1 cellular context compared by ENCODE assay signal in the genomic region with DNA sequence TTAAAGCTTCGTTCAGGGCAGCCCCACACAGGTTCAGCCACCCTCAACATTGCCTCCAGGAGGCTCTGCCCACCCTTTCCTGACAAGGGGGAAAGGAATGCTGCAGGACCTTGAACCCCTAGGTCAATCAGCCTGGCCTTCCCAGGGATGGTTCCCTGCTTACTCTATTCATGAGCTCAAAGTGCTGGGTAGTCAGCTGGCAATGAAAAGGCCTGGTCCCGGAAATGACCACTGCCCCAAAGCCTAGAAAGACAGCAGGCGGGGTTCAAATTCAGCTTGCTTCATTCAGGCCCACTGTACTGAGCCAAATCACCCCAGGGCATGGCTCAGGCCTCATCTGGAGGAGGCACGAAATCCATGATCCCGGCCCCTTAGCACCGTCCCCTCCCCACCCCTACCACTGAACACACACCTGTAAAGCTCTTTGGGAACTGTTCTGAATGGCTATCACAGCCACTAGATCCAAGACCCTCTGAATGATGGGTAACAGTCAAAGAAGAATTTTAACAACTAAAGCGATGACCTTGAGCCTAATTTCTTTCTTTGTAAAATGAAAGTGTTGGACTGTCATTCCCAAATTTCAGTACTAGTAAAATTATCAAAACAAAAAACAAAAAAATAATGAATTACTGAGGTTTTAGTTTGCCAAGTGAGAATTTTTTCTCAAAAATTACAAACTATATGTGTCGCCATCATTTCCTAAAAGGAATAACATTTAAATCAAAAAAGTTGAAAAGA.
TF ChIP-seq lines count a peak whose summit lies in the region.

No MANE protein-coding gene starts in this region.

TF ChIP-seq in HepG2, 621 proteins besides CTCF, POLR2A, EP300 and RAD21 (continued from another document and continues in another):
- TF ChIP-seq, protein P1, sequence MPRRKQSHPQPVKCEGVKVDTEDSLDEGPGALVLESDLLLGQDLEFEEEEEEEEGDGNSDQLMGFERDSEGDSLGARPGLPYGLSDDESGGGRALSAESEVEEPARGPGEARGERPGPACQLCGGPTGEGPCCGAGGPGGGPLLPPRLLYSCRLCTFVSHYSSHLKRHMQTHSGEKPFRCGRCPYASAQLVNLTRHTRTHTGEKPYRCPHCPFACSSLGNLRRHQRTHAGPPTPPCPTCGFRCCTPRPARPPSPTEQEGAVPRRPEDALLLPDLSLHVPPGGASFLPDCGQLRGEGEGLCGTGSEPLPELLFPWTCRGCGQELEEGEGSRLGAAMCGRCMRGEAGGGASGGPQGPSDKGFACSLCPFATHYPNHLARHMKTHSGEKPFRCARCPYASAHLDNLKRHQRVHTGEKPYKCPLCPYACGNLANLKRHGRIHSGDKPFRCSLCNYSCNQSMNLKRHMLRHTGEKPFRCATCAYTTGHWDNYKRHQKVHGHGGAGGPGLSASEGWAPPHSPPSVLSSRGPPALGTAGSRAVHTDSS (CRISPR knock-in tag; conservative IDR thresholded peaks at IDR 0.05), result no peak
- TF ChIP-seq SOX13 (IDR thresholded peaks at IDR 0.05), result peak; percentile 59; the same call in 1 of the 2 replicates
- peak in 1 of 2 experiments; percentile 80; a peak in 2 of 4 replicates for TF ChIP-seq SOX13 (CRISPR knock-in tag; conservative IDR thresholded peaks at IDR 0.05 in 1 of 2, IDR thresholded peaks at IDR 0.05 in 1 of 2)
- TF ChIP-seq SCMH1 (CRISPR knock-in tag; IDR thresholded peaks at IDR 0.05; ENCODE audit: borderline replicate concordance), result no peak
- no peak for TF ChIP-seq NCOA5 (CRISPR knock-in tag; IDR thresholded peaks at IDR 0.05)
- no peak for TF ChIP-seq NKX3-1 (CRISPR knock-in tag; IDR thresholded peaks at IDR 0.05)
- TF ChIP-seq HMG20A (CRISPR knock-in tag; IDR thresholded peaks at IDR 0.05; ENCODE audit: borderline replicate concordance), result peak; percentile 81; the same call in 1 of the 2 replicates
- TF ChIP-seq, protein P2, sequence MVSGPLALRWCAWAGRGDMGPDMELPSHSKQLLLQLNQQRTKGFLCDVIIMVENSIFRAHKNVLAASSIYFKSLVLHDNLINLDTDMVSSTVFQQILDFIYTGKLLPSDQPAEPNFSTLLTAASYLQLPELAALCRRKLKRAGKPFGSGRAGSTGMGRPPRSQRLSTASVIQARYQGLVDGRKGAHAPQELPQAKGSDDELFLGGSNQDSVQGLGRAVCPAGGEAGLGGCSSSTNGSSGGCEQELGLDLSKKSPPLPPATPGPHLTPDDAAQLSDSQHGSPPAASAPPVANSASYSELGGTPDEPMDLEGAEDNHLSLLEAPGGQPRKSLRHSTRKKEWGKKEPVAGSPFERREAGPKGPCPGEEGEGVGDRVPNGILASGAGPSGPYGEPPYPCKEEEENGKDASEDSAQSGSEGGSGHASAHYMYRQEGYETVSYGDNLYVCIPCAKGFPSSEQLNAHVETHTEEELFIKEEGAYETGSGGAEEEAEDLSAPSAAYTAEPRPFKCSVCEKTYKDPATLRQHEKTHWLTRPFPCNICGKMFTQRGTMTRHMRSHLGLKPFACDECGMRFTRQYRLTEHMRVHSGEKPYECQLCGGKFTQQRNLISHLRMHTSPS (CRISPR knock-in tag; IDR thresholded peaks at IDR 0.05; ENCODE audit: low read depth), result peak; percentile 54; the same call in 1 of the 2 replicates
- TF ChIP-seq NBN (conservative IDR thresholded peaks at IDR 0.05), result no peak
- no peak for TF ChIP-seq ATF7-NPFF (CRISPR knock-in tag; IDR thresholded peaks at IDR 0.05; ENCODE audit: low read depth)
- TF ChIP-seq RBFOX2 (IDR thresholded peaks at IDR 0.05; ENCODE audit: low read depth, low read length), result no peak
- no peak for TF ChIP-seq SUZ12 (IDR thresholded peaks at IDR 0.05; ENCODE audit: low read depth, low read length)
- TF ChIP-seq, protein P3, sequence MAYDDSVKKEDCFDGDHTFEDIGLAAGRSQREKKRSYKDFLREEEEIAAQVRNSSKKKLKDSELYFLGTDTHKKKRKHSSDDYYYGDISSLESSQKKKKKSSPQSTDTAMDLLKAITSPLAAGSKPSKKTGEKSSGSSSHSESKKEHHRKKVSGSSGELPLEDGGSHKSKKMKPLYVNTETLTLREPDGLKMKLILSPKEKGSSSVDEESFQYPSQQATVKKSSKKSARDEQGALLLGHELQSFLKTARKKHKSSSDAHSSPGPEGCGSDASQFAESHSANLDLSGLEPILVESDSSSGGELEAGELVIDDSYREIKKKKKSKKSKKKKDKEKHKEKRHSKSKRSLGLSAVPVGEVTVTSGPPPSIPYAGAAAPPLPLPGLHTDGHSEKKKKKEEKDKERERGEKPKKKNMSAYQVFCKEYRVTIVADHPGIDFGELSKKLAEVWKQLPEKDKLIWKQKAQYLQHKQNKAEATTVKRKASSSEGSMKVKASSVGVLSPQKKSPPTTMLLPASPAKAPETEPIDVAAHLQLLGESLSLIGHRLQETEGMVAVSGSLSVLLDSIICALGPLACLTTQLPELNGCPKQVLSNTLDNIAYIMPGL (CRISPR knock-in tag; IDR thresholded peaks at IDR 0.05; ENCODE audit: borderline replicate concordance in 1 of 2, low read depth in 1 of 2), result peak in 1 of 2 experiments; percentile 69; a peak in 3 of 4 replicates
- TF ChIP-seq HHEX (CRISPR knock-in tag; IDR thresholded peaks at IDR 0.05), result no peak
- TF ChIP-seq, protein P4, sequence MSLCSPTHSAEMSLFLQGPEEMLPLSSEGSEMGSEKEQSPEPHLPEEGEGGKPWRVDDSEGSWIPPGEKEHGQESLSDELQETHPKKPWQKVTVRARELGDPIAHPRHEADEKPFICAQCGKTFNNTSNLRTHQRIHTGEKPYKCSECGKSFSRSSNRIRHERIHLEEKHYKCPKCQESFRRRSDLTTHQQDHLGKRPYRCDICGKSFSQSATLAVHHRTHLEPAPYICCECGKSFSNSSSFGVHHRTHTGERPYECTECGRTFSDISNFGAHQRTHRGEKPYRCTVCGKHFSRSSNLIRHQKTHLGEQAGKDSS (CRISPR knock-in tag; IDR thresholded peaks at IDR 0.05; ENCODE audit: borderline replicate concordance, low read depth), result no peak
- 0 out of 2 replicates have a peak, but pooled peaks have one; percentile 25 for TF ChIP-seq CC2D1A (CRISPR knock-in tag; IDR thresholded peaks at IDR 0.05)
- TF ChIP-seq, protein P5, sequence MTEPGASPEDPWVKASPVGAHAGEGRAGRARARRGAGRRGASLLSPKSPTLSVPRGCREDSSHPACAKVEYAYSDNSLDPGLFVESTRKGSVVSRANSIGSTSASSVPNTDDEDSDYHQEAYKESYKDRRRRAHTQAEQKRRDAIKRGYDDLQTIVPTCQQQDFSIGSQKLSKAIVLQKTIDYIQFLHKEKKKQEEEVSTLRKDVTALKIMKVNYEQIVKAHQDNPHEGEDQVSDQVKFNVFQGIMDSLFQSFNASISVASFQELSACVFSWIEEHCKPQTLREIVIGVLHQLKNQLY (CRISPR knock-in tag; IDR thresholded peaks at IDR 0.05), result peak; percentile 65; the same call in 1 of the 2 replicates
- TF ChIP-seq TCF7L2 (IDR thresholded peaks at IDR 0.05; ENCODE audit: low read depth, low read length), result no peak
- TF ChIP-seq, protein P6, sequence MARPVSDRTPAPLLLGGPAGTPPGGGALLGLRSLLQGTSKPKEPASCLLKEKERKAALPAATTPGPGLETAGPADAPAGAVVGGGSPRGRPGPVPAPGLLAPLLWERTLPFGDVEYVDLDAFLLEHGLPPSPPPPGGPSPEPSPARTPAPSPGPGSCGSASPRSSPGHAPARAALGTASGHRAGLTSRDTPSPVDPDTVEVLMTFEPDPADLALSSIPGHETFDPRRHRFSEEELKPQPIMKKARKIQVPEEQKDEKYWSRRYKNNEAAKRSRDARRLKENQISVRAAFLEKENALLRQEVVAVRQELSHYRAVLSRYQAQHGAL (CRISPR knock-in tag; IDR thresholded peaks at IDR 0.05; ENCODE audit: not compliant biosample characterization), result no peak
- TF ChIP-seq, protein P7, sequence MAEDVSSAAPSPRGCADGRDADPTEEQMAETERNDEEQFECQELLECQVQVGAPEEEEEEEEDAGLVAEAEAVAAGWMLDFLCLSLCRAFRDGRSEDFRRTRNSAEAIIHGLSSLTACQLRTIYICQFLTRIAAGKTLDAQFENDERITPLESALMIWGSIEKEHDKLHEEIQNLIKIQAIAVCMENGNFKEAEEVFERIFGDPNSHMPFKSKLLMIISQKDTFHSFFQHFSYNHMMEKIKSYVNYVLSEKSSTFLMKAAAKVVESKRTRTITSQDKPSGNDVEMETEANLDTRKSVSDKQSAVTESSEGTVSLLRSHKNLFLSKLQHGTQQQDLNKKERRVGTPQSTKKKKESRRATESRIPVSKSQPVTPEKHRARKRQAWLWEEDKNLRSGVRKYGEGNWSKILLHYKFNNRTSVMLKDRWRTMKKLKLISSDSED (CRISPR knock-in tag; IDR thresholded peaks at IDR 0.05), result no peak
- TF ChIP-seq, protein P8, sequence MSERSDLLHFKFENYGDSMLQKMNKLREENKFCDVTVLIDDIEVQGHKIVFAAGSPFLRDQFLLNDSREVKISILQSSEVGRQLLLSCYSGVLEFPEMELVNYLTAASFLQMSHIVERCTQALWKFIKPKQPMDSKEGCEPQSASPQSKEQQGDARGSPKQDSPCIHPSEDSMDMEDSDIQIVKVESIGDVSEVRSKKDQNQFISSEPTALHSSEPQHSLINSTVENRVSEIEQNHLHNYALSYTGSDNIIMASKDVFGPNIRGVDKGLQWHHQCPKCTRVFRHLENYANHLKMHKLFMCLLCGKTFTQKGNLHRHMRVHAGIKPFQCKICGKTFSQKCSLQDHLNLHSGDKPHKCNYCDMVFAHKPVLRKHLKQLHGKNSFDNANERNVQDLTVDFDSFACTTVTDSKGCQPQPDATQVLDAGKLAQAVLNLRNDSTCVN (CRISPR knock-in tag; IDR thresholded peaks at IDR 0.05; ENCODE audit: borderline replicate concordance), result no peak
- TF ChIP-seq MIER3 (CRISPR knock-in tag; IDR thresholded peaks at IDR 0.05; ENCODE audit: borderline replicate concordance), result peak; percentile 84; the same call in 1 of the 2 replicates
- no peak for TF ChIP-seq KLF12 (CRISPR knock-in tag; IDR thresholded peaks at IDR 0.05; ENCODE audit: borderline replicate concordance)
- peak in 1 of 2 experiments; percentile 71; a peak in 1 of 4 replicates for TF ChIP-seq KLF16 (CRISPR knock-in tag; IDR thresholded peaks at IDR 0.05)
- no peak for TF ChIP-seq CEBPB (IDR thresholded peaks at IDR 0.05; ENCODE audit: borderline replicate concordance, low read depth, low read length)
- TF ChIP-seq NR2F2 (IDR thresholded peaks at IDR 0.05; ENCODE audit: borderline replicate concordance, low read depth), result peak; percentile 84
- peak; percentile 49; the same call in 1 of the 2 replicates for TF ChIP-seq ZNF607 (CRISPR knock-in tag; IDR thresholded peaks at IDR 0.05; ENCODE audit: borderline replicate concordance)
- TF ChIP-seq, protein P9, sequence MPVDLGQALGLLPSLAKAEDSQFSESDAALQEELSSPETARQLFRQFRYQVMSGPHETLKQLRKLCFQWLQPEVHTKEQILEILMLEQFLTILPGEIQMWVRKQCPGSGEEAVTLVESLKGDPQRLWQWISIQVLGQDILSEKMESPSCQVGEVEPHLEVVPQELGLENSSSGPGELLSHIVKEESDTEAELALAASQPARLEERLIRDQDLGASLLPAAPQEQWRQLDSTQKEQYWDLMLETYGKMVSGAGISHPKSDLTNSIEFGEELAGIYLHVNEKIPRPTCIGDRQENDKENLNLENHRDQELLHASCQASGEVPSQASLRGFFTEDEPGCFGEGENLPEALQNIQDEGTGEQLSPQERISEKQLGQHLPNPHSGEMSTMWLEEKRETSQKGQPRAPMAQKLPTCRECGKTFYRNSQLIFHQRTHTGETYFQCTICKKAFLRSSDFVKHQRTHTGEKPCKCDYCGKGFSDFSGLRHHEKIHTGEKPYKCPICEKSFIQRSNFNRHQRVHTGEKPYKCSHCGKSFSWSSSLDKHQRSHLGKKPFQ (CRISPR knock-in tag; IDR thresholded peaks at IDR 0.05; ENCODE audit: insufficient replicate concordance), result no peak
- TF ChIP-seq, protein P10, sequence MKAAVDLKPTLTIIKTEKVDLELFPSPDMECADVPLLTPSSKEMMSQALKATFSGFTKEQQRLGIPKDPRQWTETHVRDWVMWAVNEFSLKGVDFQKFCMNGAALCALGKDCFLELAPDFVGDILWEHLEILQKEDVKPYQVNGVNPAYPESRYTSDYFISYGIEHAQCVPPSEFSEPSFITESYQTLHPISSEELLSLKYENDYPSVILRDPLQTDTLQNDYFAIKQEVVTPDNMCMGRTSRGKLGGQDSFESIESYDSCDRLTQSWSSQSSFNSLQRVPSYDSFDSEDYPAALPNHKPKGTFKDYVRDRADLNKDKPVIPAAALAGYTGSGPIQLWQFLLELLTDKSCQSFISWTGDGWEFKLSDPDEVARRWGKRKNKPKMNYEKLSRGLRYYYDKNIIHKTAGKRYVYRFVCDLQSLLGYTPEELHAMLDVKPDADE (CRISPR knock-in tag; IDR thresholded peaks at IDR 0.05), result no peak
- TF ChIP-seq, protein P11, sequence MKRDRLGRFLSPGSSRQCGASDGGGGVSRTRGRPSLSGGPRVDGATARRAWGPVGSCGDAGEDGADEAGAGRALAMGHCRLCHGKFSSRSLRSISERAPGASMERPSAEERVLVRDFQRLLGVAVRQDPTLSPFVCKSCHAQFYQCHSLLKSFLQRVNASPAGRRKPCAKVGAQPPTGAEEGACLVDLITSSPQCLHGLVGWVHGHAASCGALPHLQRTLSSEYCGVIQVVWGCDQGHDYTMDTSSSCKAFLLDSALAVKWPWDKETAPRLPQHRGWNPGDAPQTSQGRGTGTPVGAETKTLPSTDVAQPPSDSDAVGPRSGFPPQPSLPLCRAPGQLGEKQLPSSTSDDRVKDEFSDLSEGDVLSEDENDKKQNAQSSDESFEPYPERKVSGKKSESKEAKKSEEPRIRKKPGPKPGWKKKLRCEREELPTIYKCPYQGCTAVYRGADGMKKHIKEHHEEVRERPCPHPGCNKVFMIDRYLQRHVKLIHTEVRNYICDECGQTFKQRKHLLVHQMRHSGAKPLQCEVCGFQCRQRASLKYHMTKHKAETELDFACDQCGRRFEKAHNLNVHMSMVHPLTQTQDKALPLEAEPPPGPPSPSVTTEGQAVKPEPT (CRISPR knock-in tag; IDR thresholded peaks at IDR 0.05; ENCODE audit: low read depth), result no peak
- peak; percentile 93 for TF ChIP-seq ZFX (CRISPR knock-in tag; IDR thresholded peaks at IDR 0.05; ENCODE audit: low read depth)
- TF ChIP-seq ZNF780A (CRISPR knock-in tag; IDR thresholded peaks at IDR 0.05), result no peak
- peak; percentile 51; the same call in 1 of the 2 replicates for TF ChIP-seq HMG20B (CRISPR knock-in tag; conservative IDR thresholded peaks at IDR 0.05)
- no peak for TF ChIP-seq SMARCC2 (IDR thresholded peaks at IDR 0.05)
- peak; percentile 71 for TF ChIP-seq GABPB1 (CRISPR knock-in tag; IDR thresholded peaks at IDR 0.05)
- TF ChIP-seq, protein P12, sequence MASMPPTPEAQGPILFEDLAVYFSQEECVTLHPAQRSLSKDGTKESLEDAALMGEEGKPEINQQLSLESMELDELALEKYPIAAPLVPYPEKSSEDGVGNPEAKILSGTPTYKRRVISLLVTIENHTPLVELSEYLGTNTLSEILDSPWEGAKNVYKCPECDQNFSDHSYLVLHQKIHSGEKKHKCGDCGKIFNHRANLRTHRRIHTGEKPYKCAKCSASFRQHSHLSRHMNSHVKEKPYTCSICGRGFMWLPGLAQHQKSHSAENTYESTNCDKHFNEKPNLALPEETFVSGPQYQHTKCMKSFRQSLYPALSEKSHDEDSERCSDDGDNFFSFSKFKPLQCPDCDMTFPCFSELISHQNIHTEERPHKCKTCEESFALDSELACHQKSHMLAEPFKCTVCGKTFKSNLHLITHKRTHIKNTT (CRISPR knock-in tag; IDR thresholded peaks at IDR 0.05), result no peak
- no peak for TF ChIP-seq FIP1L1 (IDR thresholded peaks at IDR 0.05; ENCODE audit: borderline replicate concordance, insufficient read depth, low read depth, low read length)
- TF ChIP-seq, protein P13, sequence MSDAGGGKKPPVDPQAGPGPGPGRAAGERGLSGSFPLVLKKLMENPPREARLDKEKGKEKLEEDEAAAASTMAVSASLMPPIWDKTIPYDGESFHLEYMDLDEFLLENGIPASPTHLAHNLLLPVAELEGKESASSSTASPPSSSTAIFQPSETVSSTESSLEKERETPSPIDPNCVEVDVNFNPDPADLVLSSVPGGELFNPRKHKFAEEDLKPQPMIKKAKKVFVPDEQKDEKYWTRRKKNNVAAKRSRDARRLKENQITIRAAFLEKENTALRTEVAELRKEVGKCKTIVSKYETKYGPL (CRISPR knock-in tag; IDR thresholded peaks at IDR 0.05), result no peak
- TF ChIP-seq KLF6 (CRISPR knock-in tag; IDR thresholded peaks at IDR 0.05), result peak; percentile 59
